1 cellular context compared by ENCODE assay signal in the genomic region with DNA sequence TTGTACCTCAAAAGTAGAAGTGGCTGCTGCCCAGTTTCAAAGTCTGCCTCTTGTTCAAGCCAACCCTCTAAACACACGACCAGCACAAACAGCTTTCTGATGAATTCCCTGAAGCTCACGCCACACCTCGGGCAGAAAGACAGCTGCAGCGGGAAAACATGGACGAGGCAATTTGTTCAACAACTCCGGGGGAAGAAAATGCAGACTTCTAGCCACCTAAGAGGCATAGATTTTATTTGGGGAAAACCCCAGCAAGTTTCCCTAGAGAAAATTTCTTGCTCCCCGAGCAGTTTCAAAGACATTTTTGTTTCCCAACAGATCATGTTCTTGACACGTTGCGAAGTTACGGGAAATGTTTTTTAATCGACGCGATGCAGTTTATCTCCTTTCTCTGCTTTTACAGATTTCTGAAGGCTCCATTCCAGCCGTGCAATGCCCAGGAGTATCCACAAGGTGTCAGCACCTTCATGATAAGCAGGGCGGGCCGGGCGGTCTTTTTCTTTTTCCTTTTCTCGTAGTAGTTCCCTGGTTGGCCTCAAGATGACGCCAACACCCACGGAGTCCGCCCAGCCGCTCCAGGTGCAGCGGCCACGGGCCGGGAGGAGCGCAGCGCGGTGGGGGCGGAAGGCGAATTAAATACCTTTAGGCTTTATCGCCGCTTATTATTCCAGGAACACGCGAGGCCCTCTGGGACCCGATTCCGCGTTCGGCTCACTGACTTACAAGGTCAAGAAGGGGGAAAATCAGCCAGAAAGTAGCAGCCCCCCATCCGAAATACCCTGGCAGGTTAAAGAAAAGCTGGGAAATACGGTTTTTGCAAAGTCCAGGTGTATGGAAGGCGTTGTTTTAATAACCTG.
TF ChIP-seq lines count a peak whose summit lies in the region.

No MANE protein-coding gene starts in this region.

TF ChIP-seq in SK-N-SH, 30 proteins besides CTCF, POLR2A, EP300 and RAD21 (continued from another document):
- TF ChIP-seq, protein P1, sequence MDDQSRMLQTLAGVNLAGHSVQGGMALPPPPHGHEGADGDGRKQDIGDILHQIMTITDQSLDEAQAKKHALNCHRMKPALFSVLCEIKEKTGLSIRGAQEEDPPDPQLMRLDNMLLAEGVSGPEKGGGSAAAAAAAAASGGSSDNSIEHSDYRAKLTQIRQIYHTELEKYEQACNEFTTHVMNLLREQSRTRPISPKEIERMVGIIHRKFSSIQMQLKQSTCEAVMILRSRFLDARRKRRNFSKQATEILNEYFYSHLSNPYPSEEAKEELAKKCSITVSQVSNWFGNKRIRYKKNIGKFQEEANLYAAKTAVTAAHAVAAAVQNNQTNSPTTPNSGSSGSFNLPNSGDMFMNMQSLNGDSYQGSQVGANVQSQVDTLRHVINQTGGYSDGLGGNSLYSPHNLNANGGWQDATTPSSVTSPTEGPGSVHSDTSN (IDR thresholded peaks at IDR 0.05), result no peak
- TF ChIP-seq RFX5 (IDR thresholded peaks at IDR 0.05; ENCODE audit: low read length), result no peak
- TF ChIP-seq, protein P2, sequence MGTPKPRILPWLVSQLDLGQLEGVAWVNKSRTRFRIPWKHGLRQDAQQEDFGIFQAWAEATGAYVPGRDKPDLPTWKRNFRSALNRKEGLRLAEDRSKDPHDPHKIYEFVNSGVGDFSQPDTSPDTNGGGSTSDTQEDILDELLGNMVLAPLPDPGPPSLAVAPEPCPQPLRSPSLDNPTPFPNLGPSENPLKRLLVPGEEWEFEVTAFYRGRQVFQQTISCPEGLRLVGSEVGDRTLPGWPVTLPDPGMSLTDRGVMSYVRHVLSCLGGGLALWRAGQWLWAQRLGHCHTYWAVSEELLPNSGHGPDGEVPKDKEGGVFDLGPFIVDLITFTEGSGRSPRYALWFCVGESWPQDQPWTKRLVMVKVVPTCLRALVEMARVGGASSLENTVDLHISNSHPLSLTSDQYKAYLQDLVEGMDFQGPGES (IDR thresholded peaks at IDR 0.05; ENCODE audit: low read depth, low read length), result no peak
- TF ChIP-seq, protein P3, sequence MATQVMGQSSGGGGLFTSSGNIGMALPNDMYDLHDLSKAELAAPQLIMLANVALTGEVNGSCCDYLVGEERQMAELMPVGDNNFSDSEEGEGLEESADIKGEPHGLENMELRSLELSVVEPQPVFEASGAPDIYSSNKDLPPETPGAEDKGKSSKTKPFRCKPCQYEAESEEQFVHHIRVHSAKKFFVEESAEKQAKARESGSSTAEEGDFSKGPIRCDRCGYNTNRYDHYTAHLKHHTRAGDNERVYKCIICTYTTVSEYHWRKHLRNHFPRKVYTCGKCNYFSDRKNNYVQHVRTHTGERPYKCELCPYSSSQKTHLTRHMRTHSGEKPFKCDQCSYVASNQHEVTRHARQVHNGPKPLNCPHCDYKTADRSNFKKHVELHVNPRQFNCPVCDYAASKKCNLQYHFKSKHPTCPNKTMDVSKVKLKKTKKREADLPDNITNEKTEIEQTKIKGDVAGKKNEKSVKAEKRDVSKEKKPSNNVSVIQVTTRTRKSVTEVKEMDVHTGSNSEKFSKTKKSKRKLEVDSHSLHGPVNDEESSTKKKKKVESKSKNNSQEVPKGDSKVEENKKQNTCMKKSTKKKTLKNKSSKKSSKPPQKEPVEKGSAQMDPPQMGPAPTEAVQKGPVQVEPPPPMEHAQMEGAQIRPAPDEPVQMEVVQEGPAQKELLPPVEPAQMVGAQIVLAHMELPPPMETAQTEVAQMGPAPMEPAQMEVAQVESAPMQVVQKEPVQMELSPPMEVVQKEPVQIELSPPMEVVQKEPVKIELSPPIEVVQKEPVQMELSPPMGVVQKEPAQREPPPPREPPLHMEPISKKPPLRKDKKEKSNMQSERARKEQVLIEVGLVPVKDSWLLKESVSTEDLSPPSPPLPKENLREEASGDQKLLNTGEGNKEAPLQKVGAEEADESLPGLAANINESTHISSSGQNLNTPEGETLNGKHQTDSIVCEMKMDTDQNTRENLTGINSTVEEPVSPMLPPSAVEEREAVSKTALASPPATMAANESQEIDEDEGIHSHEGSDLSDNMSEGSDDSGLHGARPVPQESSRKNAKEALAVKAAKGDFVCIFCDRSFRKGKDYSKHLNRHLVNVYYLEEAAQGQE (IDR thresholded peaks at IDR 0.05; ENCODE audit: low read depth, low read length), result 0 out of 2 replicates have a peak, but pooled peaks have one; percentile 27
- TF ChIP-seq CHD2 (IDR thresholded peaks at IDR 0.05; ENCODE audit: low read length, partially characterized antibody), result peak; percentile 45
- TF ChIP-seq GATA2 (CRISPR knock-in tag; IDR thresholded peaks at IDR 0.05), result no peak
- peak; percentile 99 for TF ChIP-seq SMC3 (IDR thresholded peaks at IDR 0.05; ENCODE audit: low read depth, low read length)
- no peak for TF ChIP-seq POLR2AphosphoS5 (IDR thresholded peaks at IDR 0.05; ENCODE audit: low read depth, low read length)
- no peak for TF ChIP-seq TEAD4 (IDR thresholded peaks at IDR 0.05; ENCODE audit: borderline replicate concordance, insufficient read depth)
- peak; percentile 23; the same call in 1 of the 2 replicates for TF ChIP-seq TAF1 (IDR thresholded peaks at IDR 0.05; ENCODE audit: borderline replicate concordance, low read depth, low read length)
- TF ChIP-seq YY1 (IDR thresholded peaks at IDR 0.05; ENCODE audit: low read depth), result no peak
- TF ChIP-seq, protein P4, sequence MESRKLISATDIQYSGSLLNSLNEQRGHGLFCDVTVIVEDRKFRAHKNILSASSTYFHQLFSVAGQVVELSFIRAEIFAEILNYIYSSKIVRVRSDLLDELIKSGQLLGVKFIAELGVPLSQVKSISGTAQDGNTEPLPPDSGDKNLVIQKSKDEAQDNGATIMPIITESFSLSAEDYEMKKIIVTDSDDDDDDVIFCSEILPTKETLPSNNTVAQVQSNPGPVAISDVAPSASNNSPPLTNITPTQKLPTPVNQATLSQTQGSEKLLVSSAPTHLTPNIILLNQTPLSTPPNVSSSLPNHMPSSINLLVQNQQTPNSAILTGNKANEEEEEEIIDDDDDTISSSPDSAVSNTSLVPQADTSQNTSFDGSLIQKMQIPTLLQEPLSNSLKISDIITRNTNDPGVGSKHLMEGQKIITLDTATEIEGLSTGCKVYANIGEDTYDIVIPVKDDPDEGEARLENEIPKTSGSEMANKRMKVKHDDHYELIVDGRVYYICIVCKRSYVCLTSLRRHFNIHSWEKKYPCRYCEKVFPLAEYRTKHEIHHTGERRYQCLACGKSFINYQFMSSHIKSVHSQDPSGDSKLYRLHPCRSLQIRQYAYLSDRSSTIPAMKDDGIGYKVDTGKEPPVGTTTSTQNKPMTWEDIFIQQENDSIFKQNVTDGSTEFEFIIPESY (IDR thresholded peaks at IDR 0.05; ENCODE audit: borderline replicate concordance, low read depth), result no peak
TF ChIP-seq in SK-N-SH: peak in this region for 6.
